Comparison of ENCODE assay signal across 9 cellular contexts in genomic region chr1:185720633-185721272, GRCh38. TPM values are rescaled to one million over a fixed set of nuclear protein-coding genes. Genes with fewer than 3 reads are reported as not detected.
DNase-seq lines count a peak whose midpoint lies in the region; ATAC-seq and TF ChIP-seq lines count a peak whose summit lies in the region.
"Had no signal": no experiment of that assay in that cellular context is flagged by ENCODE, and none has a peak within 500 bp of the region (broad histone marks: within the 10 kb centered on the region; RNA-seq: fewer than 3 reads in every experiment).

No MANE protein-coding gene starts in this region.

- H2AFZ ChIP-seq in OCI-LY3 (ENCODE audit: low read depth, low read length) (no peak overlapping the region), fibroblast of lung (ENCODE audit: low read length) (no peak overlapping the region)

- no peak overlapping the region for H3K27ac ChIP-seq in OCI-LY3 (ENCODE audit: low read length)
- H3K27ac ChIP-seq in fibroblast of lung (ENCODE audit: insufficient read depth, low read length) = no peak overlapping the region
- no peak overlapping the region for H3K27ac ChIP-seq in ovary
- H3K27ac ChIP-seq: BLaER1 had no signal

- WGBS in ovary, 3 donors = 0 to 5% (median 5%) methylated on average over 2 of the region's 2 CpGs
- 13 to 14% methylated on average over 2 of the region's 2 CpGs for WGBS in lower leg skin, 2 donors

- H3K4me1 ChIP-seq in OCI-LY3 (ENCODE audit: low read length) = no peaks in the 10 kb centered on the region
- H3K4me1 ChIP-seq in fibroblast of lung (ENCODE audit: control insufficient read depth, extremely low read depth, insufficient read depth, low read length) = peaks cover 2% of the 10 kb centered on the region
- H3K4me1 ChIP-seq in ovary (ENCODE audit: insufficient read depth) = no peaks in the 10 kb centered on the region

- TF ChIP-seq POLR2A in ovary (IDR thresholded peaks at IDR 0.05) = no peak
- TF ChIP-seq POLR2A in lower leg skin (IDR thresholded peaks at IDR 0.05) = no peak

- H3K9me3 ChIP-seq in OCI-LY3 (ENCODE audit: insufficient read depth, low read length) = no peaks in the 10 kb centered on the region
- no peaks in the 10 kb centered on the region for H3K9me3 ChIP-seq in fibroblast of lung (ENCODE audit: control insufficient read depth, insufficient read depth, low read depth, low read length)
- H3K9me3 ChIP-seq in ovary = no peaks in the 10 kb centered on the region
- H3K9me3 ChIP-seq: BLaER1 had no signal

- H3K4me3 ChIP-seq in OCI-LY3 (ENCODE audit: low read length) = no peak overlapping the region
- H3K4me3 ChIP-seq in fibroblast of lung (replicated peaks in 1 of 4; ENCODE audit: control extremely low read depth in 1 of 4, insufficient read depth in 1 of 4, low read depth in 3 of 4, low read length in 4 of 4) = no peak overlapping the region
- H3K4me3 ChIP-seq in ovary = no peak overlapping the region
- no peak overlapping the region for H3K4me3 ChIP-seq in lower leg skin (ENCODE audit: low read depth, poor library complexity, severe bottlenecking)
- H3K4me3 ChIP-seq: BLaER1 had no signal

- H3K4me2 ChIP-seq in OCI-LY3 (ENCODE audit: low read length) (no peak overlapping the region), fibroblast of lung (ENCODE audit: extremely low read depth, insufficient read depth, low read length) (no peak overlapping the region)
- H3K4me2 ChIP-seq: BLaER1 had no signal

- TF ChIP-seq EP300 in ovary (IDR thresholded peaks at IDR 0.05) = no peak

- ATAC-seq in GM21737 (IDR thresholded peaks at IDR 0.05; ENCODE audit: unreplicated experiment) = no peak

- H3K9ac ChIP-seq in OCI-LY3 (ENCODE audit: low read length) = no peak overlapping the region
- no peak overlapping the region for H3K9ac ChIP-seq in fibroblast of lung (ENCODE audit: insufficient read depth, low read length)
- H3K9ac ChIP-seq: BLaER1 had no signal

- peak; percentile 96 for TF ChIP-seq CTCF in OCI-LY3 (IDR thresholded peaks at IDR 0.05; ENCODE audit: low read depth, low read length)
- peak; percentile 23 to 61 for TF ChIP-seq CTCF in fibroblast of lung (conservative IDR thresholded peaks at IDR 0.05 in 1 of 2, IDR thresholded peaks at IDR 0.05 in 1 of 2; ENCODE audit: low read depth in 1 of 2, low read length in 2 of 2)
- peak in 1 of 3 donors; percentile 23 for TF ChIP-seq CTCF in ovary (IDR thresholded peaks at IDR 0.05)
- TF ChIP-seq CTCF in lower leg skin (IDR thresholded peaks at IDR 0.05) = no peak

- DNase-seq in DMS153 treated with DMSO at 0.1 percent for 48 hours (lab: John Stamatoyannopoulos, UW; ENCODE audit: unreplicated experiment) (peak; percentile 10), DMS153 (lab: John Stamatoyannopoulos, UW) (no peak), fibroblast of lung (ENCODE audit: low read depth in 2 of 2) (peak; percentile 72 to 76), renal cortical epithelial cell (ENCODE audit: low read depth) (peak; percentile 74), ovary (no peak), lower leg skin (ENCODE audit: low spot score in 2 of 2) (no peak)

- H3K27me3 ChIP-seq in OCI-LY3 (ENCODE audit: low read depth, low read length) (peaks cover 31% of the 10 kb centered on the region), fibroblast of lung (ENCODE audit: control insufficient read depth, insufficient read depth, low read length) (no peaks in the 10 kb centered on the region), ovary (no peaks in the 10 kb centered on the region)
- H3K27me3 ChIP-seq: BLaER1 had no signal

- intact Hi-C loops in ovary (cut with DNase I) = loop anchor here in 1 of 4 donors (10.0 kb wide), 1 partner anchor 494 kb away; no protein-coding TSS in a partner anchor
- intact Hi-C loops in lower leg skin (cut with DNase I; ENCODE audit: low total_unique reads) = no loop called here

- H4K20me1 ChIP-seq in OCI-LY3 (ENCODE audit: insufficient read depth, low read length) (no peaks in the 10 kb centered on the region), fibroblast of lung (ENCODE audit: control insufficient read depth, extremely low read depth, insufficient read depth, low read length) (no peaks in the 10 kb centered on the region)
- H4K20me1 ChIP-seq: BLaER1 had no signal

- H3K36me3 ChIP-seq in OCI-LY3 (replicated peaks; ENCODE audit: low read depth, low read length) = no peaks in the 10 kb centered on the region
- H3K36me3 ChIP-seq in fibroblast of lung (ENCODE audit: control insufficient read depth, insufficient read depth, low read length) = no peaks in the 10 kb centered on the region
- no peaks in the 10 kb centered on the region for H3K36me3 ChIP-seq in ovary
- H3K36me3 ChIP-seq: BLaER1 had no signal

- H3K79me2 ChIP-seq in OCI-LY3 (ENCODE audit: low read length) (no peaks in the 10 kb centered on the region), fibroblast of lung (ENCODE audit: control insufficient read depth, insufficient read depth, low read length) (no peaks in the 10 kb centered on the region)

RNA-seq across cellular contexts. Expression of gene HMCN1, which starts 13.4 kb away (rescaled TPM):
- total RNA-seq in fibroblast of lung (6.8 and 12.3 TPM in 2 replicates), renal cortical epithelial cell (0.17 and 57.9 TPM in 2 replicates), ovary (1 to 10 TPM; 1.4 to 9.8 (median 3.0) TPM), lower leg skin (1 to 10 TPM; 1.0 to 8.1 (median 2.5) TPM)
- polyA plus RNA-seq in fibroblast of lung (5.6 and 21.0 TPM in 2 replicates), ovary (10 to 100 TPM in 1 of 2 donors, 1 to 10 TPM in 1; 3.8 to 26.6 TPM)
- polyA plus RNA-seq in fibroblast of lung (2012) = 2.2 and 9.3 TPM in 2 replicates
- polyA minus RNA-seq in fibroblast of lung (ENCODE audit: low replicate concordance) = 21.0 and 37.0 TPM in 2 replicates

Comparison
In these comparisons a context has a peak if more than half of its experiments do, and no peak if none do; other contexts are left out.
1. DNase-seq: peak in DMS153 treated with DMSO at 0.1 percent for 48 hours (single experiment), fibroblast of lung (2 of 2) and renal cortical epithelial cell (single experiment); none in DMS153 (single experiment), ovary (0 of 5) and lower leg skin (0 of 2).
2. CTCF ChIP-seq: peak in OCI-LY3 (single experiment) and fibroblast of lung (2 of 2); none in lower leg skin (0 of 3).